8 cellular contexts compared by ENCODE assay signal in the genomic region with DNA sequence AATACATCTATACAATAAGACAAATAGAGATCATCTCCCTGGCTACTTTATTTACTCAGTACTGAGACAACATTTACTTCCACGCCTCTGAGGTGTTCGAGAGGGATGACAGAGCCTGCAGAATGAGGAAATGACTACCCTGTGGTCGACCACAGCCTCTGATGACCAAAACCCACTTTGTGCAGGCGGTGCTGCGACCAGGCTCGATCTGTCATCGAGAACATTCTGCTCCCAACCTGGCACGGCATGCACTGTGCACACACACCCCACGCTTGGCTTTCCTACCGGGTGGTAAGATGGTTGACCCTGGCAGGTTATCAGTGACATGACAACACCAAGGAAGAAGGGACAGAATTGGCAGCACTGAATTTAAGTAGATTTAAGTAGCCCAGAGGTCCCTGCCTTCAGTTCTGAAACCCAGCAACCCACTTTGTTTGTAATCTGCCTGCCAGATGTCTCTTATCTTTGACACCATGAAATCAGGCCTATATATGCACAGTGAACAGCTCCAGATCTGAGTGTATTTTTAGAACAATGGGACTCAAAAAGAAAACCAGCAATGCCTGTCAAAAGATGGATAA. TPM values are rescaled to one million over a fixed set of nuclear protein-coding genes. Genes with fewer than 3 reads are reported as not detected.
DNase-seq lines count a peak whose midpoint lies in the region; ATAC-seq and TF ChIP-seq lines count a peak whose summit lies in the region.

No MANE protein-coding gene starts in this region.

- peaks cover 47% of the 10 kb centered on the region for H3K36me3 Mint-ChIP-seq in activated naive CD8-positive, alpha-beta T cell treated with anti-CD3 and anti-CD28 coated beads, Interleukin-2, amount 50 U/mL, for 24 hours (ENCODE audit: low read depth)

- in situ Hi-C loops in HAP-1 (cut with MboI; ENCODE audit: low sequenced_read_pairs) = loop anchor here (5.0 kb wide), 1 partner anchor 423 kb away; no protein-coding TSS in a partner anchor

- H3K27me3 ChIP-seq in RWPE2 (ENCODE audit: insufficient read depth, poor library complexity, severe bottlenecking) = no peaks in the 10 kb centered on the region
- no peaks in the 10 kb centered on the region for H3K27me3 ChIP-seq in HAP-1 (ENCODE audit: low read depth)

- H3K4me1 ChIP-seq in RWPE2 (ENCODE audit: insufficient read depth, poor library complexity, severe bottlenecking) (peaks cover 62% of the 10 kb centered on the region), HAP-1 (peaks cover 22% of the 10 kb centered on the region)

- no peaks in the 10 kb centered on the region for H3K9me3 Mint-ChIP-seq in activated naive CD8-positive, alpha-beta T cell treated with anti-CD3 and anti-CD28 coated beads, Interleukin-2, amount 50 U/mL, for 24 hours

- H3K36me3 ChIP-seq in RWPE2 (ENCODE audit: low read depth) (peaks cover 74% of the 10 kb centered on the region), HAP-1 (replicated peaks) (peaks cover 56% of the 10 kb centered on the region)

- peak overlapping the region; percentile 76 for H3K27ac Mint-ChIP-seq in activated naive CD8-positive, alpha-beta T cell treated with anti-CD3 and anti-CD28 coated beads, Interleukin-2, amount 50 U/mL, for 24 hours

- peaks cover 23% of the 10 kb centered on the region for H3K4me1 Mint-ChIP-seq in activated naive CD8-positive, alpha-beta T cell treated with anti-CD3 and anti-CD28 coated beads, Interleukin-2, amount 50 U/mL, for 24 hours

- H3K9me3 ChIP-seq in RWPE2 (ENCODE audit: severe bottlenecking) (no peaks in the 10 kb centered on the region), HAP-1 (no peaks in the 10 kb centered on the region)

- no peaks in the 10 kb centered on the region for H3K27me3 Mint-ChIP-seq in activated naive CD8-positive, alpha-beta T cell treated with anti-CD3 and anti-CD28 coated beads, Interleukin-2, amount 50 U/mL, for 24 hours

- peak overlapping the region; percentile 21 for H3K4me3 Mint-ChIP-seq in activated naive CD8-positive, alpha-beta T cell treated with anti-CD3 and anti-CD28 coated beads, Interleukin-2, amount 50 U/mL, for 24 hours

- DNase-seq in AML-193 (lab: John Stamatoyannopoulos, UW) (peak; percentile 70 to 75), RWPE2 (ENCODE audit: low spot score) (peak; percentile 92), left lobe of liver (ENCODE audit: low spot score) (peak; percentile 70), HAP-1 (ENCODE audit: low spot score in 2 of 2) (no peak)
- peak; percentile 65 for DNase-seq in activated naive CD8-positive, alpha-beta T cell treated with anti-CD3 and anti-CD28 coated beads, Interleukin-2, amount 50 U/mL, for 24 hours
- peak; percentile 27 for DNase-seq in stimulated activated CD8-positive, alpha-beta memory T cell treated with anti-CD3 and anti-CD28 coated beads, Interleukin-7, amount 100 ng/mL, for 24 hours (ENCODE audit: low read depth)

- no peak for TF ChIP-seq CTCF in RWPE2 (IDR thresholded peaks at IDR 0.05; ENCODE audit: poor library complexity, severe bottlenecking)

- H3K4me3 ChIP-seq in RWPE2 (ENCODE audit: severe bottlenecking) = no peak overlapping the region
- no peak overlapping the region for H3K4me3 ChIP-seq in HAP-1

- ATAC-seq in GM18909 (IDR thresholded peaks at IDR 0.05; ENCODE audit: poor library complexity, unreplicated experiment) = peak; percentile 94
- ATAC-seq in HG03135 (IDR thresholded peaks at IDR 0.05; ENCODE audit: unreplicated experiment) = peak; percentile 87
- peak; percentile 69 for ATAC-seq in RWPE2 (ENCODE audit: low read depth)
- ATAC-seq in activated naive CD8-positive, alpha-beta T cell treated with anti-CD3 and anti-CD28 coated beads, Interleukin-2, amount 50 U/mL, for 24 hours = peak; percentile 94
- peak; percentile 27 for ATAC-seq in left lobe of liver

- peak overlapping the region; percentile 85 for H3K27ac ChIP-seq in RWPE2 (ENCODE audit: poor library complexity, severe bottlenecking)

RNA-seq across cellular contexts. Expression of a gene that starts 42.6 kb away (rescaled TPM):
- total RNA-seq in left lobe of liver = 10.3 TPM

RNA-seq across cellular contexts. Expression of a gene that starts 42.9 kb away (rescaled TPM):
- total RNA-seq in left lobe of liver = 22.8 TPM

Comparison
In these comparisons a context has a peak if more than half of its experiments do, and no peak if none do; other contexts are left out.
1. DNase-seq: peak in AML-193 (2 of 2), RWPE2 (single experiment), activated naive CD8-positive, alpha-beta T cell treated with anti-CD3 and anti-CD28 coated beads, Interleukin-2, amount 50 U/mL, for 24 hours (single experiment), left lobe of liver (single experiment) and stimulated activated CD8-positive, alpha-beta memory T cell treated with anti-CD3 and anti-CD28 coated beads, Interleukin-7, amount 100 ng/mL, for 24 hours (single experiment); none in HAP-1 (0 of 2).
2. ATAC-seq: peak in every context shown above with its lines; median percentile 94 in GM18909; 94 in activated naive CD8-positive, alpha-beta T cell treated with anti-CD3 and anti-CD28 coated beads, Interleukin-2, amount 50 U/mL, for 24 hours; 87 in HG03135; 69 in RWPE2; 27 in left lobe of liver.